Comparison of ENCODE assay signal across 8 cellular contexts in genomic region chr1:15951341-15952153, GRCh38. TPM values are rescaled to one million over a fixed set of nuclear protein-coding genes. Genes with fewer than 3 reads are reported as not detected.
DNase-seq lines count a peak whose midpoint lies in the region; ATAC-seq and TF ChIP-seq lines count a peak whose summit lies in the region.

No MANE protein-coding gene starts in this region.

- H3K27me3 ChIP-seq in BLaER1 treated with 17β-estradiol and CSF1 and Interleukin-3, amounts not matched to agents 10 nM and 100 nM, result no peaks in the 10 kb centered on the region
- no peaks in the 10 kb centered on the region for H3K27me3 ChIP-seq in psoas muscle (ENCODE audit: insufficient read depth in 3 of 3, low read length in 2 of 3)

- peak overlapping the region; percentile 12 to 56 (median 36); a peak in 14 of 20 replicates for H3K4me3 ChIP-seq in BLaER1 treated with 17β-estradiol and CSF1 and Interleukin-3, amounts not matched to agents 10 nM and 100 nM
- no peak overlapping the region for H3K4me3 ChIP-seq in psoas muscle

- no peaks in the 10 kb centered on the region for H3K27me3 Mint-ChIP-seq in T-helper 1 cell treated with Interleukin-12 subunit alpha and Interleukin-12 subunit beta and Interleukin-4 antibody, amounts not matched to agents 30 μg/mL and 1 μg/mL, for 36 hours (ENCODE audit: low read depth)
- no peaks in the 10 kb centered on the region for H3K27me3 Mint-ChIP-seq in chondrocyte (ENCODE audit: low read depth)
- H3K27me3 Mint-ChIP-seq in progenitor cell of endocrine pancreas, result no peaks in the 10 kb centered on the region

- 70 to 76% (median 72%) methylated on average over 23 of the region's 23 CpGs for WGBS in psoas muscle, 3 donors

- H3K9me3 ChIP-seq in BLaER1 treated with 17β-estradiol and CSF1 and Interleukin-3, amounts not matched to agents 10 nM and 100 nM (replicated peaks in 1 of 11), result no peaks in the 10 kb centered on the region
- no peaks in the 10 kb centered on the region for H3K9me3 ChIP-seq in psoas muscle

- peaks cover 6 to 99% (median 95%) of the 10 kb centered on the region in 11 experiments; a peak in 20 of 22 replicates for H4K20me1 ChIP-seq in BLaER1 treated with 17β-estradiol and CSF1 and Interleukin-3, amounts not matched to agents 10 nM and 100 nM

- peaks cover 76 to 100% (median 93%) of the 10 kb centered on the region in 10 experiments for H3K4me1 ChIP-seq in BLaER1 treated with 17β-estradiol and CSF1 and Interleukin-3, amounts not matched to agents 10 nM and 100 nM
- H3K4me1 ChIP-seq in psoas muscle, result peaks cover 61% of the 10 kb centered on the region

- peak overlapping the region; percentile 56 to 80 (median 72) for H3K9ac ChIP-seq in BLaER1 treated with 17β-estradiol and CSF1 and Interleukin-3, amounts not matched to agents 10 nM and 100 nM

- peaks cover 62% of the 10 kb centered on the region for H3K4me1 Mint-ChIP-seq in T-helper 1 cell treated with Interleukin-12 subunit alpha and Interleukin-12 subunit beta and Interleukin-4 antibody, amounts not matched to agents 30 μg/mL and 1 μg/mL, for 36 hours (ENCODE audit: low read depth)
- H3K4me1 Mint-ChIP-seq in chondrocyte (ENCODE audit: low read depth) (peaks cover 78% of the 10 kb centered on the region), progenitor cell of endocrine pancreas (ENCODE audit: low read depth) (peaks cover 13% of the 10 kb centered on the region)

- peaks cover 15% of the 10 kb centered on the region for H3K36me3 Mint-ChIP-seq in T-helper 1 cell treated with Interleukin-12 subunit alpha and Interleukin-12 subunit beta and Interleukin-4 antibody, amounts not matched to agents 30 μg/mL and 1 μg/mL, for 36 hours (ENCODE audit: low read depth)
- H3K36me3 Mint-ChIP-seq in chondrocyte (ENCODE audit: low read depth), result peaks cover 8% of the 10 kb centered on the region
- H3K36me3 Mint-ChIP-seq in progenitor cell of endocrine pancreas (ENCODE audit: insufficient read depth), result peaks cover 9% of the 10 kb centered on the region

- no peaks in the 10 kb centered on the region for H3K9me3 Mint-ChIP-seq in T-helper 1 cell treated with Interleukin-12 subunit alpha and Interleukin-12 subunit beta and Interleukin-4 antibody, amounts not matched to agents 30 μg/mL and 1 μg/mL, for 36 hours
- H3K9me3 Mint-ChIP-seq in chondrocyte (ENCODE audit: low read depth) (no peaks in the 10 kb centered on the region), progenitor cell of endocrine pancreas (ENCODE audit: low read depth) (no peaks in the 10 kb centered on the region)

- no peak for ATAC-seq in psoas muscle
- ATAC-seq in HG02678 (IDR thresholded peaks at IDR 0.05; ENCODE audit: unreplicated experiment), result no peak
- ATAC-seq in GM18520 (IDR thresholded peaks at IDR 0.05; ENCODE audit: unreplicated experiment), result no peak

- H3K4me3 Mint-ChIP-seq in T-helper 1 cell treated with Interleukin-12 subunit alpha and Interleukin-12 subunit beta and Interleukin-4 antibody, amounts not matched to agents 30 μg/mL and 1 μg/mL, for 36 hours, result no peak overlapping the region
- H3K4me3 Mint-ChIP-seq in chondrocyte (ENCODE audit: unreplicated experiment) (no peak overlapping the region), progenitor cell of endocrine pancreas (ENCODE audit: low read depth) (no peak overlapping the region)

- H3K36me3 ChIP-seq in BLaER1 treated with 17β-estradiol and CSF1 and Interleukin-3, amounts not matched to agents 10 nM and 100 nM, result peaks cover 16 to 76% (median 58%) of the 10 kb centered on the region in 11 experiments
- peaks cover 0 to 14% of the 10 kb centered on the region in 2 donors for H3K36me3 ChIP-seq in psoas muscle (ENCODE audit: insufficient read depth in 1 of 2, low read depth in 1 of 2)

- no peak for DNase-seq in chondrocyte (ENCODE audit: low spot score)
- DNase-seq in psoas muscle, result no peak
- DNase-seq in cerebellum (ENCODE audit: low spot score), result no peak
- no peak for DNase-seq in progenitor cell of endocrine pancreas (ENCODE audit: low spot score, unreplicated experiment)

- intact Hi-C loops in psoas muscle (cut with DNase I), result loop anchor here in 1 of 2 donors (2.0 kb wide), 1 partner anchor 23 kb away; no protein-coding TSS in a partner anchor

- H3K27ac Mint-ChIP-seq in T-helper 1 cell treated with Interleukin-12 subunit alpha and Interleukin-12 subunit beta and Interleukin-4 antibody, amounts not matched to agents 30 μg/mL and 1 μg/mL, for 36 hours, result peak overlapping the region; percentile 89
- H3K27ac Mint-ChIP-seq in chondrocyte (ENCODE audit: unreplicated experiment), result peak overlapping the region; percentile 98
- no peak overlapping the region for H3K27ac Mint-ChIP-seq in progenitor cell of endocrine pancreas

- TF ChIP-seq CTCF in chondrocyte (IDR thresholded peaks at IDR 0.05), result no peak
- no peak for TF ChIP-seq CTCF in psoas muscle (IDR thresholded peaks at IDR 0.05)
- no peak for TF ChIP-seq CTCF in progenitor cell of endocrine pancreas (IDR thresholded peaks at IDR 0.05; ENCODE audit: unreplicated experiment)

- H3K27ac ChIP-seq in BLaER1 treated with 17β-estradiol and CSF1 and Interleukin-3, amounts not matched to agents 10 nM and 100 nM, result peak overlapping the region; percentile 70 to 86 (median 77)
- peak overlapping the region; percentile 27 for H3K27ac ChIP-seq in psoas muscle

- peak overlapping the region; percentile 87 to 98 (median 96) for H3K4me2 ChIP-seq in BLaER1 treated with 17β-estradiol and CSF1 and Interleukin-3, amounts not matched to agents 10 nM and 100 nM

RNA-seq across cellular contexts. Expression of gene ZBTB17, which starts 24.4 kb away (rescaled TPM):
- total RNA-seq in chondrocyte, result 23.9 to 30.8 TPM (median 27.2 TPM) in 3 replicates
- 10 to 100 TPM; 23.5 to 29.5 (median 26.2) TPM for total RNA-seq in psoas muscle
- polyA plus RNA-seq in psoas muscle, result 10 to 100 TPM; 32.1 to 44.3 (median 34.2) TPM
- total RNA-seq in cerebellum, result 30.9 TPM
- total RNA-seq in progenitor cell of endocrine pancreas, result 52.6 and 57.7 TPM in 2 replicates

RNA-seq across cellular contexts. Expression of gene SRARP, which starts 52.5 kb away (rescaled TPM):
- total RNA-seq in chondrocyte, result not detected in 3 replicates
- total RNA-seq in psoas muscle, result under 1 TPM in 1 of 4 donors, not detected in 3; 0.06 TPM
- under 1 TPM; 0.06 to 0.17 (median 0.09) TPM for polyA plus RNA-seq in psoas muscle
- 0.82 TPM for total RNA-seq in cerebellum
- not detected in 2 replicates for total RNA-seq in progenitor cell of endocrine pancreas
